15 cellular contexts compared by ENCODE assay signal in the genomic region with DNA sequence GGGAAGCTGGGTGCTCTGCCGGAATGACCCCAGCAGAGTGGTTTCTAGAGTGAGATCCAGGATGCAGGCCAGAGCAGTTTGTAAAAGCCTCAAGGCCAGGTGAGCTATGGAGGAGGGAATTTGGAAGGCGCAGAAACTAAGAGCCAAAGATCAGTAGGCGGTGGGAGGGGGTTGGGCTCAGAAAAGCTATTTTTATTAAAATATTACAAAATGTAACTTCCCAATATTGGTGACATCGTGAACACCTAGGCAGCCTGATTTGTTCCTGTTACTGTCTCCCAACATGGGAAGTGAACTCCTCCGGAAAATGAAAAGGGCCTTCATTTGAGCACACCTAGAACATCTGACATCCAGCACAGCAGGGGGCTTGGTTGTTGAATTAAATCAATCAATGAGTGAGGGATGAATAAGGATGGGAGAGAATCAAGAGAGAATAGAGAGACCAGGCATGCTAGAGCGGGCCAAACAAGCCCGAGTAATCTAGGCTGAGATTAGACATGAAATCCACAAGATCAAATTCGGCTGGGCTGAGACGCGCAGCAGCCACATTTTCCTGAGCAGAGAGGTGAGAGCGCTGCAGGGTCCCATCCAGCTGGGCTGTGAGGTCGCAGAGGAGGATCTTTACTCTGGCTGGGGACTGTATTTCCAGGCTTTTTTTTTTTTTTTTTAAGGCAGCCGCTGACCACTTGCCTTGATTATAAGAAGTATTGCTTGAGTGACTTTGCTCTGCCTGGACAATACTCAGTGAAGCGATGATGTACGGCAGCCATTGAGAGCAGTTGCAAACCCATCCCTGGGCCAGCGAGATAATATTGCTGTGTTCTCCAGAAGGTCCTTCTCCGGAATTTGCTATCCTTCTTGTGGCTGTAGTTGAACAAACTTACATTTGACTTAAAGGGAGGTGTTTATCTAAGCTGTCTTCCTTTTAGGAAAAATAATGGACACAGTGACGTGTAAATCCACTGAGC.
DNase-seq lines count a peak whose midpoint lies in the region; ATAC-seq, FAIRE-seq and TF ChIP-seq lines count a peak whose summit lies in the region.
"Had no signal": no experiment of that assay in that cellular context is flagged by ENCODE, and none has a peak within 500 bp of the region (broad histone marks: within the 10 kb centered on the region; RNA-seq: fewer than 3 reads in every experiment).

No MANE protein-coding gene starts in this region.

- WGBS in endodermal cell (ENCODE audit: insufficient coverage in 1 of 2, insufficient read length in 1 of 2), 2 experiments: 92 to 100% methylated on average over 6 to 18 of the region's 18 CpGs

- peaks cover 10% of the 10 kb centered on the region for H3K4me1 ChIP-seq in MM.1S (ENCODE audit: low read length)
- no peaks in the 10 kb centered on the region for H3K4me1 ChIP-seq in endodermal cell (ENCODE audit: control insufficient read depth, insufficient read depth, low read length)

- H3K27ac ChIP-seq in MM.1S (ENCODE audit: low read length) (peak overlapping the region; percentile 58; the same call in 1 of the 2 replicates), endodermal cell (ENCODE audit: low read depth, low read length) (no peak overlapping the region)
- H3K27ac ChIP-seq: thoracic aorta had no signal

- no peaks in the 10 kb centered on the region for H3K27me3 Mint-ChIP-seq in endodermal cell (ENCODE audit: insufficient read depth)

- H3F3A ChIP-seq in MM.1S (ENCODE audit: insufficient read depth, low read length): no peaks in the 10 kb centered on the region

- H3K9ac ChIP-seq in MM.1S (ENCODE audit: low read length): no peak overlapping the region
- no peak overlapping the region for H3K9ac ChIP-seq in endodermal cell (ENCODE audit: extremely low read depth, low read length, poor library complexity, severe bottlenecking)

- H3K9me3 ChIP-seq in MM.1S (replicated peaks; ENCODE audit: insufficient read depth, low read length): no peaks in the 10 kb centered on the region
- peaks cover 6% of the 10 kb centered on the region for H3K9me3 ChIP-seq in endodermal cell (ENCODE audit: control insufficient read depth, low read length)

- ATAC-seq in GM18867 (IDR thresholded peaks at IDR 0.05; ENCODE audit: unreplicated experiment) (no peak), GM21390 (IDR thresholded peaks at IDR 0.05; ENCODE audit: unreplicated experiment) (no peak)

- H3K4me2 ChIP-seq in MM.1S (ENCODE audit: low read depth, low read length): peak overlapping the region; percentile 32; the same call in 1 of the 2 replicates

- H4K20me1 ChIP-seq in MM.1S (ENCODE audit: insufficient read depth, low read length): no peaks in the 10 kb centered on the region

- H3K4me3 ChIP-seq in MM.1S (ENCODE audit: low read length): no peak overlapping the region
- no peak overlapping the region for H3K4me3 ChIP-seq in endodermal cell (ENCODE audit: low read length)
- H3K4me3 ChIP-seq: skin epidermis, thoracic aorta had no signal

- TF ChIP-seq CTCF in MM.1S (IDR thresholded peaks at IDR 0.05; ENCODE audit: low read length) (no peak), endodermal cell (conservative IDR thresholded peaks at IDR 0.05) (no peak)

- no peak for FAIRE-seq in HTR-8/SVneo (lab: Jason Lieb, UNC)
- FAIRE-seq: A204.1, H54 had no signal

- no peaks in the 10 kb centered on the region for H3K9me2 ChIP-seq in MM.1S (replicated peaks; ENCODE audit: insufficient read depth, low read length)

- peak overlapping the region; percentile 25 for H2AFZ ChIP-seq in MM.1S (ENCODE audit: low read length)

- no peaks in the 10 kb centered on the region for H3K36me3 Mint-ChIP-seq in endodermal cell (ENCODE audit: low read depth)

- H3K9me3 Mint-ChIP-seq in endodermal cell: peaks cover 10% of the 10 kb centered on the region

- peaks cover 16% of the 10 kb centered on the region for H3K4me1 Mint-ChIP-seq in endodermal cell

- DNase-seq in NCI-H1092 treated with DMSO at 0.1 percent for 48 hours (lab: John Stamatoyannopoulos, UW): peak; percentile 23
- no peak for DNase-seq in NCI-H1092 (lab: John Stamatoyannopoulos, UW)
- no peak for DNase-seq in MM.1S
- DNase-seq in endodermal cell: peak; percentile 44
- peak; percentile 40 for DNase-seq in renal cortical epithelial cell (ENCODE audit: low read depth)
- no peak for DNase-seq in HTR-8/SVneo (ENCODE audit: insufficient read length, low spot score)
- DNase-seq: activated CD4-positive, alpha-beta T cell treated with anti-CD3 and anti-CD28 coated beads, Interleukin-2, amount 50 U/mL, for 4 hours; activated gamma-delta T cell treated with Interleukin-2 at 50 U/mL for 16 hours; SW 1271 had no signal

- no peak overlapping the region for H3K27ac Mint-ChIP-seq in endodermal cell

- no peaks in the 10 kb centered on the region for H3K79me2 ChIP-seq in MM.1S (ENCODE audit: low read length)

- no peaks in the 10 kb centered on the region for H3K27me3 ChIP-seq in MM.1S (replicated peaks; ENCODE audit: insufficient read depth, low read length)
- H3K27me3 ChIP-seq in endodermal cell (ENCODE audit: control insufficient read depth, insufficient read depth, low read length, poor library complexity, severe bottlenecking): no peaks in the 10 kb centered on the region

- H3K36me3 ChIP-seq in MM.1S (replicated peaks; ENCODE audit: insufficient read depth, low read length) (no peaks in the 10 kb centered on the region), endodermal cell (ENCODE audit: control insufficient read depth, insufficient read depth, low read length) (no peaks in the 10 kb centered on the region)
- H3K36me3 ChIP-seq: thoracic aorta had no signal

- no peak overlapping the region for H3K4me3 Mint-ChIP-seq in endodermal cell

Comparison
In these comparisons a context has a peak if more than half of its experiments do, and no peak if none do; other contexts are left out.
1. DNase-seq: peak in NCI-H1092 treated with DMSO at 0.1 percent for 48 hours (single experiment), endodermal cell (single experiment) and renal cortical epithelial cell (single experiment); none in NCI-H1092 (single experiment), MM.1S (single experiment) and HTR-8/SVneo (single experiment).